In the genomic region with DNA sequence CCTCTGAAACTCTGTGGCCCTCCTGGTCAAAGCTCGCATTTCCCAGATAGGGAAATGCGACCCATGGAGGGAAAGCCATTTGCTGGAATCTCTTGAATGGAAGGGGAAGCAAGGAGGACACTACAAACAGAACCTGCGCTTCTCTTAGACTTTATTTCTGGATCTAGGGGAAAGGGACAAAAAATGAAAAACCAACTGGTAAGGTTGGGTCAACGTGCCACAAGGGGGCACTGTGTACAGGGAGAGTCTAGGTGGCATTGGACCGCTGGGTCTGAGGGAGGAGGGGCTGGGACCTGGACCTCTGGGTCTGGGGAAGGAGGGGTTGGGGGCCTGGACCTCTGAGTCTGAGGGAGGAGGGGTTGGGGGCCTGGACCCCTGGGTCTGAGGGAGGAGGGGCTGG, we compare ENCODE assay signal across 10 cellular contexts. TPM values are rescaled to one million over a fixed set of nuclear protein-coding genes. Genes with fewer than 3 reads are reported as not detected.
DNase-seq lines count a peak whose midpoint lies in the region; ATAC-seq and TF ChIP-seq lines count a peak whose summit lies in the region.
"Had no signal": no experiment of that assay in that cellular context is flagged by ENCODE, and none has a peak within 500 bp of the region (broad histone marks: within the 10 kb centered on the region; RNA-seq: fewer than 3 reads in every experiment).

No MANE protein-coding gene starts in this region.

- H3K27me3 ChIP-seq in tibial artery, result peaks cover 0 to 44% of the 10 kb centered on the region in 2 donors

- H3K27me3 Mint-ChIP-seq in activated naive CD8-positive, alpha-beta T cell treated with anti-CD3 and anti-CD28 coated beads, Interleukin-2, amount 10 ng/mL, durations not matched to agents 7 days and 5 days, result peaks cover 46% of the 10 kb centered on the region
- H3K27me3 Mint-ChIP-seq in mesothelial cell of epicardium (ENCODE audit: low read depth), result peaks cover 26% of the 10 kb centered on the region

- no peaks in the 10 kb centered on the region for H3K9me3 ChIP-seq in tibial artery

- intact Hi-C loops in tibial artery (cut with DNase I; ENCODE audit: low total_unique reads), result no loop called here

- no peaks in the 10 kb centered on the region for H3K9me3 Mint-ChIP-seq in activated naive CD8-positive, alpha-beta T cell treated with anti-CD3 and anti-CD28 coated beads, Interleukin-2, amount 10 ng/mL, durations not matched to agents 7 days and 5 days
- H3K9me3 Mint-ChIP-seq in mesothelial cell of epicardium, result no peaks in the 10 kb centered on the region

- no peaks in the 10 kb centered on the region for H3K4me1 Mint-ChIP-seq in activated naive CD8-positive, alpha-beta T cell treated with anti-CD3 and anti-CD28 coated beads, Interleukin-2, amount 10 ng/mL, durations not matched to agents 7 days and 5 days
- H3K4me1 Mint-ChIP-seq in mesothelial cell of epicardium, result peaks cover 5% of the 10 kb centered on the region

- no peak overlapping the region for H3K27ac ChIP-seq in tibial artery

- no peak for ATAC-seq in activated naive CD8-positive, alpha-beta T cell treated with anti-CD3 and anti-CD28 coated beads, Interleukin-2, amount 10 ng/mL, durations not matched to agents 7 days and 5 days (ENCODE audit: low read depth)
- ATAC-seq in GM21619 (IDR thresholded peaks at IDR 0.05; ENCODE audit: unreplicated experiment) (no peak), GM19397 (IDR thresholded peaks at IDR 0.05; ENCODE audit: unreplicated experiment) (no peak)

- H3K36me3 Mint-ChIP-seq in activated naive CD8-positive, alpha-beta T cell treated with anti-CD3 and anti-CD28 coated beads, Interleukin-2, amount 10 ng/mL, durations not matched to agents 7 days and 5 days, result no peaks in the 10 kb centered on the region
- no peaks in the 10 kb centered on the region for H3K36me3 Mint-ChIP-seq in mesothelial cell of epicardium

- peaks cover 0 to 9% (median 0%) of the 10 kb centered on the region in 4 donors for H3K4me1 ChIP-seq in tibial artery

- POLR2A ChIA-PET in activated naive CD8-positive, alpha-beta T cell treated with anti-CD3 and anti-CD28 coated beads, Interleukin-2, amount 10 ng/mL, durations not matched to agents 7 days and 5 days (lab: Charles Lee), result no interaction called here

- H3K4me3 ChIP-seq in GM12864 (ENCODE audit: low read depth, low read length) (no peak overlapping the region), tibial artery (no peak overlapping the region)

- H3K4me3 Mint-ChIP-seq in activated naive CD8-positive, alpha-beta T cell treated with anti-CD3 and anti-CD28 coated beads, Interleukin-2, amount 10 ng/mL, durations not matched to agents 7 days and 5 days, result no peak overlapping the region
- H3K4me3 Mint-ChIP-seq in mesothelial cell of epicardium, result no peak overlapping the region

- H3K36me3 ChIP-seq in tibial artery, result no peaks in the 10 kb centered on the region

- no peak overlapping the region for H3K27ac Mint-ChIP-seq in activated naive CD8-positive, alpha-beta T cell treated with anti-CD3 and anti-CD28 coated beads, Interleukin-2, amount 10 ng/mL, durations not matched to agents 7 days and 5 days
- no peak overlapping the region for H3K27ac Mint-ChIP-seq in mesothelial cell of epicardium

- TF ChIP-seq CTCF in GM12864 (IDR thresholded peaks at IDR 0.05; ENCODE audit: low read depth, low read length, missing control alignments) (peak; percentile 81), mesothelial cell of epicardium (IDR thresholded peaks at IDR 0.05; ENCODE audit: unreplicated experiment) (peak; percentile 14), tibial artery (IDR thresholded peaks at IDR 0.05) (no peak)

- DNase-seq in GM12864 (ENCODE audit: low read depth) (no peak), NAMALWA (ENCODE audit: low spot score) (peak; percentile 66), mesothelial cell of epicardium (ENCODE audit: low spot score in 2 of 2, unreplicated experiment in 2 of 2) (no peak), tibial artery (no peak), Ammon's horn (ENCODE audit: low spot score) (no peak)
- peak; percentile 44 for DNase-seq in activated naive CD8-positive, alpha-beta T cell treated with anti-CD3 and anti-CD28 coated beads, Interleukin-2, amount 10 ng/mL, durations not matched to agents 7 days and 5 days

RNA-seq across cellular contexts. Expression of a gene that starts 5.0 kb away (rescaled TPM):
- total RNA-seq in activated naive CD8-positive, alpha-beta T cell treated with anti-CD3 and anti-CD28 coated beads, Interleukin-2, amount 10 ng/mL, durations not matched to agents 7 days and 5 days, result not detected
- not detected in 3 replicates for total RNA-seq in mesothelial cell of epicardium
- total RNA-seq: glomerular endothelial cell, NCI-H460 had no signal

RNA-seq across cellular contexts. Expression of a gene that starts 33.0 kb away (rescaled TPM):
- total RNA-seq in activated naive CD8-positive, alpha-beta T cell treated with anti-CD3 and anti-CD28 coated beads, Interleukin-2, amount 10 ng/mL, durations not matched to agents 7 days and 5 days, result under 1 TPM in 1 of 2 experiments, not detected in 1; 0.44 TPM
- not detected in 3 replicates for total RNA-seq in mesothelial cell of epicardium
- total RNA-seq: glomerular endothelial cell, NCI-H460 had no signal

RNA-seq across cellular contexts. Expression of a gene that starts 46.6 kb away (rescaled TPM):
- not detected for total RNA-seq in activated naive CD8-positive, alpha-beta T cell treated with anti-CD3 and anti-CD28 coated beads, Interleukin-2, amount 10 ng/mL, durations not matched to agents 7 days and 5 days
- 8.9 to 11.5 TPM (median 9.5 TPM) in 3 replicates for total RNA-seq in mesothelial cell of epicardium
- total RNA-seq: glomerular endothelial cell, NCI-H460 had no signal

RNA-seq across cellular contexts. Expression of a gene that starts 51.5 kb away (rescaled TPM):
- total RNA-seq in activated naive CD8-positive, alpha-beta T cell treated with anti-CD3 and anti-CD28 coated beads, Interleukin-2, amount 10 ng/mL, durations not matched to agents 7 days and 5 days, result not detected
- total RNA-seq in mesothelial cell of epicardium, result not detected in 3 replicates
- total RNA-seq: glomerular endothelial cell, NCI-H460 had no signal

Comparison
In these comparisons a context has a peak if more than half of its experiments do, and no peak if none do; other contexts are left out.
1. DNase-seq: peak in NAMALWA (single experiment) and activated naive CD8-positive, alpha-beta T cell treated with anti-CD3 and anti-CD28 coated beads, Interleukin-2, amount 10 ng/mL, durations not matched to agents 7 days and 5 days (single experiment); none in GM12864 (single experiment), mesothelial cell of epicardium (0 of 2), tibial artery (0 of 2) and Ammon's horn (single experiment).
2. CTCF ChIP-seq: peak in GM12864 (single experiment) and mesothelial cell of epicardium (single experiment); none in tibial artery (0 of 2).